17 cellular contexts compared by ENCODE assay signal in genomic region chr21:19899645-19900044, GRCh38.
DNase-seq lines count a peak whose midpoint lies in the region; ATAC-seq, FAIRE-seq and TF ChIP-seq lines count a peak whose summit lies in the region.
"Had no signal": no experiment of that assay in that cellular context is flagged by ENCODE, and none has a peak within 500 bp of the region (broad histone marks: within the 10 kb centered on the region; RNA-seq: fewer than 3 reads in every experiment).

No MANE protein-coding gene starts in this region.

- H3K27me3 ChIP-seq in K562 (ENCODE audit: control insufficient read depth in 2 of 2, insufficient read depth in 2 of 2, low read length in 2 of 2) (no peaks in the 10 kb centered on the region), aorta (ENCODE audit: control insufficient read depth in 1 of 2, insufficient read depth in 2 of 2, low read length in 1 of 2) (no peaks in the 10 kb centered on the region), brain microvascular endothelial cell (replicated peaks) (no peaks in the 10 kb centered on the region)
- H3K27me3 ChIP-seq: BLaER1 treated with 17β-estradiol and CSF1 and Interleukin-3, amounts not matched to agents 10 nM and 100 nM had no signal

- POLR2A ChIA-PET in K562 (lab: Yijun Ruan, JAX) = interaction anchor here (0.6 to 0.9 kb wide), 3 partner anchors 9 to 842 kb away, joined by 3 to 5 read pairs (median 3); no protein-coding TSS in a partner anchor

- intact Hi-C loops in K562 (cut with micrococcal nuclease) = no loop called here
- intact Hi-C loops in aorta (cut with DNase I) = no loop called here

- FAIRE-seq in K562 (lab: Jason Lieb, UNC) = no peak
- FAIRE-seq: GM12878 had no signal

- ATAC-seq in K562 (peak; percentile 78), aorta (ENCODE audit: low FRiP score) (peak; percentile 29), GM21786 (IDR thresholded peaks at IDR 0.05; ENCODE audit: unreplicated experiment) (no peak)
- ATAC-seq: CD8-positive, alpha-beta T cell; GM12878 had no signal

- H3K36me3 ChIP-seq in K562 (ENCODE audit: control insufficient read depth, insufficient read depth, low read length) (no peaks in the 10 kb centered on the region), aorta (ENCODE audit: control insufficient read depth in 1 of 2, insufficient read depth in 2 of 2, low read length in 1 of 2) (no peaks in the 10 kb centered on the region), brain microvascular endothelial cell (replicated peaks) (no peaks in the 10 kb centered on the region)
- H3K36me3 ChIP-seq: BLaER1 treated with 17β-estradiol and CSF1 and Interleukin-3, amounts not matched to agents 10 nM and 100 nM; HAP-1 had no signal

- peak overlapping the region; percentile 49 to 78; a peak in 3 of 4 replicates for H3K9ac ChIP-seq in K562 (ENCODE audit: insufficient read depth in 1 of 2, low read depth in 2 of 2, low read length in 2 of 2)
- H3K9ac ChIP-seq: BLaER1 treated with 17β-estradiol and CSF1 and Interleukin-3, amounts not matched to agents 10 nM and 100 nM had no signal

- H3K79me2 ChIP-seq in K562 (ENCODE audit: control insufficient read depth, insufficient read depth, low read length) = no peaks in the 10 kb centered on the region

- BruUV-seq in K562 (replicated peaks; lab: Mats Ljungman, UMichigan) = TSS peak; percentile 43

- H3K27ac ChIP-seq in K562 (ENCODE audit: extremely low read depth, low read depth, low read length) = peak overlapping the region; percentile 72; the same call in 2 of the 3 replicates
- H3K27ac ChIP-seq in aorta (ENCODE audit: low read depth in 1 of 2, low read length in 2 of 2) = no peak overlapping the region
- H3K27ac ChIP-seq in brain microvascular endothelial cell = no peak overlapping the region
- H3K27ac ChIP-seq: BLaER1 treated with 17β-estradiol and CSF1 and Interleukin-3, amounts not matched to agents 10 nM and 100 nM; HL-60 had no signal

- H3K4me1 ChIP-seq in K562 (replicated peaks in 1 of 2; ENCODE audit: control insufficient read depth in 2 of 2, insufficient read depth in 2 of 2, low read length in 2 of 2) = no peaks in the 10 kb centered on the region
- H3K4me1 ChIP-seq in aorta (ENCODE audit: control insufficient read depth in 1 of 2, insufficient read depth in 2 of 2, low read length in 2 of 2) = no peaks in the 10 kb centered on the region
- H3K4me1 ChIP-seq: BLaER1 treated with 17β-estradiol and CSF1 and Interleukin-3, amounts not matched to agents 10 nM and 100 nM; HAP-1 had no signal

- CTCF ChIA-PET in K562 (lab: Yijun Ruan, JAX; ENCODE audit: low intra/inter-chr PET ratio) = no interaction called here

- no peaks in the 10 kb centered on the region for H4K20me1 ChIP-seq in K562 (replicated peaks; ENCODE audit: control insufficient read depth, insufficient read depth, low read length)
- H4K20me1 ChIP-seq: BLaER1 treated with 17β-estradiol and CSF1 and Interleukin-3, amounts not matched to agents 10 nM and 100 nM had no signal

- 8% methylated on average over 11 of the region's 11 CpGs for WGBS in K562 (ENCODE audit: insufficient coverage, low coverage, missing lambda C conversion rate)
- WGBS in aorta, 2 donors = 94 to 95% methylated on average over 11 of the region's 11 CpGs

- peak overlapping the region; percentile 57 for H3K4me2 ChIP-seq in K562 (ENCODE audit: insufficient read depth, low read length)
- H3K4me2 ChIP-seq: BLaER1 treated with 17β-estradiol and CSF1 and Interleukin-3, amounts not matched to agents 10 nM and 100 nM had no signal

- DNase-seq in DMS53 treated with DMSO at 0.1 percent for 48 hours (lab: John Stamatoyannopoulos, UW; ENCODE audit: unreplicated experiment) (peak; percentile 17), NCI-H1105 treated with DMSO at 0.1 percent for 48 hours (lab: John Stamatoyannopoulos, UW) (peak; percentile 68), K562 (ENCODE audit: extremely low read depth in 1 of 4, low spot score in 3 of 4) (peak in 2 of 4 experiments; percentile 9 to 52), aorta (no peak), brain microvascular endothelial cell (no peak)
- no peak for DNase-seq in activated CD8-positive, alpha-beta memory T cell treated with anti-CD3 and anti-CD28 coated beads, Interleukin-2, amount 50 U/mL, for 4 hours
- DNase-seq: Calu3; CD8-positive, alpha-beta T cell; DMS79 treated with DMSO at 0.1 percent for 48 hours; EL; IMR-90; KBM-7 had no signal

- peak overlapping the region; percentile 37 for H3K4me3 ChIP-seq in K562
- no peak overlapping the region for H3K4me3 ChIP-seq in aorta (ENCODE audit: low read length in 2 of 2)
- no peak overlapping the region for H3K4me3 ChIP-seq in brain microvascular endothelial cell (ENCODE audit: low read depth, low read length)
- H3K4me3 ChIP-seq: BLaER1 treated with 17β-estradiol and CSF1 and Interleukin-3, amounts not matched to agents 10 nM and 100 nM; GM12878; HAP-1 had no signal

- TF ChIP-seq POLR2A in K562 (conservative IDR thresholded peaks at IDR 0.05) = no peak

- no peaks in the 10 kb centered on the region for H3K9me1 ChIP-seq in K562 (ENCODE audit: control insufficient read depth, insufficient read depth, low read length)

- H3K9me3 ChIP-seq in K562 (replicated peaks; ENCODE audit: control insufficient read depth, insufficient read depth, low read depth, low read length) (0 out of 2 replicates have a peak, but pooled peaks cover 2% of the 10 kb centered on the region), aorta (ENCODE audit: control insufficient read depth, low read length) (no peaks in the 10 kb centered on the region)
- H3K9me3 ChIP-seq: HAP-1 had no signal

- TF ChIP-seq CTCF in K562 (IDR thresholded peaks at IDR 0.05 in 2 of 3, conservative IDR thresholded peaks at IDR 0.05 in 1 of 3; ENCODE audit: insufficient read depth in 2 of 3, low read depth in 1 of 3, low read length in 3 of 3) (no peak), brain microvascular endothelial cell (IDR thresholded peaks at IDR 0.05; ENCODE audit: low read depth, low read length, missing control alignments) (no peak)

- H2AFZ ChIP-seq in K562 (ENCODE audit: low read depth, low read length) = peak overlapping the region; percentile 85

- in situ Hi-C loops in K562 (cut with MboI) (no loop called here), brain microvascular endothelial cell (cut with HindIII; ENCODE audit: low pct_ligation_motif_present, low sequenced_read_pairs) (no loop called here)

- no peak for TF ChIP-seq EP300 in K562 (IDR thresholded peaks at IDR 0.05; ENCODE audit: low read length)

- no peak for TF ChIP-seq RAD21 in K562 (CRISPR knock-in tag; conservative IDR thresholded peaks at IDR 0.05 in 1 of 2, IDR thresholded peaks at IDR 0.05 in 1 of 2)

TF ChIP-seq in K562, 482 proteins besides CTCF, POLR2A, EP300 and RAD21:
- TF ChIP-seq NCOA1 (IDR thresholded peaks at IDR 0.05; ENCODE audit: low read depth) (no peak), YY1 (IDR thresholded peaks at IDR 0.05; ENCODE audit: borderline replicate concordance in 1 of 3, control insufficient read depth in 1 of 3, extremely low read depth in 1 of 3, insufficient read depth in 3 of 3, insufficient read length in 1 of 3, insufficient replicate concordance in 2 of 3, low read depth in 1 of 3, low read length in 2 of 3) (peak; percentile 23 to 85 (median 33)), POLR2H (tag; IDR thresholded peaks at IDR 0.05; ENCODE audit: low read depth) (0 out of 2 replicates have a peak, but pooled peaks have one; percentile 20), PREB (CRISPR knock-in tag; IDR thresholded peaks at IDR 0.05) (no peak), TBP (optimal IDR thresholded peaks at IDR 0.05; ENCODE audit: low read depth, low read length) (peak; percentile 18), ZNF696 (CRISPR knock-in tag; conservative IDR thresholded peaks at IDR 0.05) (no peak), PHF8 (IDR thresholded peaks at IDR 0.05; ENCODE audit: borderline replicate concordance, low read length) (peak; percentile 20; the same call in 1 of the 2 replicates), ZNF766 (CRISPR knock-in tag; conservative IDR thresholded peaks at IDR 0.05) (peak; percentile 65; the same call in 1 of the 2 replicates), RBM39 (optimal IDR thresholded peaks at IDR 0.05; ENCODE audit: low read depth, low read length) (no peak), ZC3H4 (CRISPR knock-in tag; IDR thresholded peaks at IDR 0.05; ENCODE audit: borderline replicate concordance) (no peak), ATF7 (IDR thresholded peaks at IDR 0.05) (no peak)

Comparison
In these comparisons a context has a peak if more than half of its experiments do, and no peak if none do; other contexts are left out.
1. DNase-seq: peak in DMS53 treated with DMSO at 0.1 percent for 48 hours (single experiment) and NCI-H1105 treated with DMSO at 0.1 percent for 48 hours (single experiment); none in aorta (0 of 2), activated CD8-positive, alpha-beta memory T cell treated with anti-CD3 and anti-CD28 coated beads, Interleukin-2, amount 50 U/mL, for 4 hours (single experiment) and brain microvascular endothelial cell (single experiment).